In genomic region chr11:113014731-113015455, GRCh38 we compare ENCODE assay signal across 11 cellular contexts. TPM values are rescaled to one million over a fixed set of nuclear protein-coding genes. Genes with fewer than 3 reads are reported as not detected.
DNase-seq lines count a peak whose midpoint lies in the region; ATAC-seq and TF ChIP-seq lines count a peak whose summit lies in the region.
"Had no signal": no experiment of that assay in that cellular context is flagged by ENCODE, and none has a peak within 500 bp of the region (broad histone marks: within the 10 kb centered on the region; RNA-seq: fewer than 3 reads in every experiment).

No MANE protein-coding gene starts in this region.

- no peaks in the 10 kb centered on the region for H3K27me3 ChIP-seq in ovary

- H3K27ac ChIP-seq in ovary = no peak overlapping the region

- no peak for TF ChIP-seq EP300 in ovary (IDR thresholded peaks at IDR 0.05)

- TF ChIP-seq POLR2A in ovary (IDR thresholded peaks at IDR 0.05) = no peak

- H3K4me1 ChIP-seq in ovary (ENCODE audit: insufficient read depth) = peaks cover 2% of the 10 kb centered on the region

- no peaks in the 10 kb centered on the region for H3K9me3 ChIP-seq in ovary

- WGBS in ovary, 3 donors = 78 to 83% (median 81%) methylated on average over 5 of the region's 5 CpGs

- no peaks in the 10 kb centered on the region for H3K36me3 ChIP-seq in ovary

- TF ChIP-seq CTCF in ovary (IDR thresholded peaks at IDR 0.05) = no peak

- DNase-seq in DMS79 treated with DMSO at 0.1 percent for 48 hours (lab: John Stamatoyannopoulos, UW) = peak; percentile 92
- DNase-seq in NCI-H2171 treated with DMSO at 0.1 percent for 48 hours (lab: John Stamatoyannopoulos, UW) = peak; percentile 94
- DNase-seq in cerebellum (ENCODE audit: low spot score) = peak; percentile 72
- peak in 4 of 5 donors; percentile 24 to 54 (median 25) for DNase-seq in ovary
- DNase-seq in germinal center (ENCODE audit: low spot score) = no peak
- DNase-seq in activated CD4-positive, CD25-positive, alpha-beta regulatory T cell treated with anti-CD3 and anti-CD28 coated beads, Interleukin-2, amount 50 U/mL, for 72 hours = no peak
- DNase-seq in EL = no peak
- DNase-seq: activated CD4-positive, alpha-beta memory T cell treated with anti-CD3 and anti-CD28 coated beads for 36 hours; DND-41; stimulated activated naive CD4-positive, alpha-beta T cell had no signal

- intact Hi-C loops in ovary (cut with DNase I) = no loop called here

- H3K4me3 ChIP-seq in ovary = no peak overlapping the region

- no peak for ATAC-seq in HG03025 (IDR thresholded peaks at IDR 0.05; ENCODE audit: low FRiP score, unreplicated experiment)

RNA-seq across cellular contexts. Expression of gene NCAM1, which starts 53.7 kb away (rescaled TPM):
- total RNA-seq in cerebellum (421 TPM), ovary (100 to 1,000 TPM in 4 of 7 donors, 10 to 100 TPM in 3; 57.7 to 194 (median 114) TPM)
- polyA plus RNA-seq in ovary = 100 to 1,000 TPM in 1 of 2 donors, 10 to 100 TPM in 1; 23.0 to 106 TPM
- total RNA-seq: activated CD4-positive, alpha-beta memory T cell treated with anti-CD3 and anti-CD28 coated beads for 36 hours had no signal

Comparison
In these comparisons a context has a peak if more than half of its experiments do, and no peak if none do; other contexts are left out.
1. DNase-seq: peak in DMS79 treated with DMSO at 0.1 percent for 48 hours (single experiment), NCI-H2171 treated with DMSO at 0.1 percent for 48 hours (single experiment), cerebellum (single experiment) and ovary (4 of 5); none in germinal center (single experiment), activated CD4-positive, CD25-positive, alpha-beta regulatory T cell treated with anti-CD3 and anti-CD28 coated beads, Interleukin-2, amount 50 U/mL, for 72 hours (single experiment) and EL (single experiment).